ENCODE assay signal across 8 cellular contexts in the genomic region with DNA sequence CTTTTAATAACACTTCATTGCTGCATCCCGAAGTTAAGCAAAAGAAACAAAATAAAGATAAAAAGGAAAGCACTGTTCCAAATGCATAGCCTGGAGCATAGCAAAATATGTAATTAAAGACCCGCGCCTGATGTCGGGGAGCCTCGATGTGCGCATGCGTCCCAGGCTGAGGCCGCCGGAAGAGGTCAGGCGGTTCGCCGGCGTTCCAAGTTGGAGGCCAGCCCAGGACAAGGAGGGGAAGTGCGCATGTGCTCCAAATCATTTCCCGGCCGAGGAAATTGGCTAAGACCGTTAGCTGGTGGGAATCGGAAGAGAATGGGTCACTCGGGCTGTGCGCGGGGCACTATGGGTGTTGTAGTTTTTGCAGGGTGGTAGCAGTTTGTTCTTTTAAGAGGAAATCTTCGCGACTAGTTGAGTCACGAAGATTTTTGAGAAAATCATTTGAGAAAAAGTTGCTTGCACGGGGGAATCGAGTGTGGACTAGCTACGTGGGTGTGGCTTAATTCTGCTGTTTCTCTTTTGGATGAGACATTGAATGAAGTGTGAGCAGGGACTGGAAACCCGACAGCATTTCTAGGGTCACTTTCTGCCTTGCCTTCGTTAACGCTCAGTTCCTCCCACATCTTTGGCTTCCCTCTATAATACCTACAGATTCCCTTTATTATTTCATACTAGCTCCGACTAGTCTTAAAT. TPM values are rescaled to one million over a fixed set of nuclear protein-coding genes. Genes with fewer than 3 reads are reported as not detected.
DNase-seq lines count a peak whose midpoint lies in the region; ATAC-seq, FAIRE-seq and TF ChIP-seq lines count a peak whose summit lies in the region.

No MANE protein-coding gene starts in this region.

- CTCF ChIA-PET in activated CD8-positive, alpha-beta T cell treated with anti-CD3 and anti-CD28 coated beads for 36 hours (lab: Charles Lee), result interaction anchor here (2.0 kb wide), 1 partner anchor 32 kb away, joined by 4 read pairs; no protein-coding TSS in a partner anchor
- CTCF ChIA-PET in HepG2 (lab: Yijun Ruan, JAX; ENCODE audit: low intra/inter-chr PET ratio, low total read pairs), result no interaction called here

- H3K4me3 Mint-ChIP-seq in activated CD8-positive, alpha-beta T cell treated with anti-CD3 and anti-CD28 coated beads for 36 hours, result peak overlapping the region; percentile 81

- H3K27ac ChIP-seq in duodenal mucosa (ENCODE audit: low read depth, low read length) (no peak overlapping the region), HepG2 (ENCODE audit: extremely low read length, insufficient read depth, low read length) (no peak overlapping the region)

- peak overlapping the region; percentile 54 for H2AFZ ChIP-seq in HepG2 (ENCODE audit: low read length)

- no peak for TF ChIP-seq POLR2A in HepG2 (IDR thresholded peaks at IDR 0.05; ENCODE audit: insufficient read depth in 1 of 2, low read depth in 2 of 2, low read length in 2 of 2)

- H3K79me2 ChIP-seq in HepG2 (ENCODE audit: insufficient read depth, low read length), result no peaks in the 10 kb centered on the region

- ATAC-seq in HG02938 (IDR thresholded peaks at IDR 0.05; ENCODE audit: unreplicated experiment), result peak; percentile 75
- peak; percentile 98 for ATAC-seq in activated CD8-positive, alpha-beta T cell treated with anti-CD3 and anti-CD28 coated beads for 36 hours
- peak; percentile 86 for ATAC-seq in HepG2
- ATAC-seq in GM21723 (IDR thresholded peaks at IDR 0.05; ENCODE audit: unreplicated experiment), result no peak

- in situ Hi-C loops in HepG2 (cut with HindIII; ENCODE audit: extremely low pct_ligation_motif_present, low pct_unique_long_range_greater_than_20kb), result no loop called here

- no peaks in the 10 kb centered on the region for H4K20me1 ChIP-seq in HepG2 (ENCODE audit: insufficient read depth, low read length)

- H3K27me3 ChIP-seq in duodenal mucosa (ENCODE audit: control insufficient read depth in 1 of 2, insufficient read depth in 2 of 2, low read length in 2 of 2), result no peaks in the 10 kb centered on the region
- no peaks in the 10 kb centered on the region; a peak in 1 of 5 replicates for H3K27me3 ChIP-seq in HepG2 (ENCODE audit: control insufficient read depth in 1 of 2, insufficient read depth in 2 of 2, low read length in 2 of 2)

- H3K9me3 ChIP-seq in duodenal mucosa (ENCODE audit: control insufficient read depth in 1 of 2, low read length in 2 of 2), result no peaks in the 10 kb centered on the region
- H3K9me3 ChIP-seq in HepG2 (ENCODE audit: low read length), result no peaks in the 10 kb centered on the region

- H3K4me2 ChIP-seq in HepG2 (ENCODE audit: low read depth, low read length), result peak overlapping the region; percentile 56

- DNase-seq in DMS79 treated with DMSO at 0.1 percent for 48 hours (lab: John Stamatoyannopoulos, UW) (peak; percentile 36), NCI-H774 (lab: John Stamatoyannopoulos, UW) (peak; percentile 85), HepG2 (ENCODE audit: low spot score) (peak; percentile 56)
- DNase-seq in activated CD8-positive, alpha-beta T cell treated with anti-CD3 and anti-CD28 coated beads for 36 hours, result peak; percentile 84
- peak; percentile 39 for DNase-seq in stimulated activated CD4-positive, alpha-beta T cell treated with anti-CD3 and anti-CD28 coated beads, Interleukin-2, amount 100 ng/mL, for 4 hours (ENCODE audit: low read depth)

- FAIRE-seq in HepG2 (lab: Jason Lieb, UNC), result no peak

- peaks cover 5 to 10% of the 10 kb centered on the region in 2 donors for H3K4me1 ChIP-seq in duodenal mucosa (ENCODE audit: control insufficient read depth in 1 of 2, insufficient read depth in 2 of 2, low read length in 2 of 2)
- no peaks in the 10 kb centered on the region for H3K4me1 ChIP-seq in HepG2 (ENCODE audit: insufficient read depth, low read length)

- TF ChIP-seq RAD21 in HepG2 (CRISPR knock-in tag; IDR thresholded peaks at IDR 0.05), result no peak

- peaks cover 3% of the 10 kb centered on the region for H3K27me3 Mint-ChIP-seq in activated CD8-positive, alpha-beta T cell treated with anti-CD3 and anti-CD28 coated beads for 36 hours

- WGBS in HepG2 (ENCODE audit: low lambda C conversion rate), result 21% methylated on average over 31 of the region's 31 CpGs

- no peak for TF ChIP-seq CTCF in activated CD8-positive, alpha-beta T cell treated with anti-CD3 and anti-CD28 coated beads for 36 hours (IDR thresholded peaks at IDR 0.05)
- TF ChIP-seq CTCF in HepG2 (CRISPR knock-in tag; IDR thresholded peaks at IDR 0.05), result no peak

- intact Hi-C loops in activated CD8-positive, alpha-beta T cell treated with anti-CD3 and anti-CD28 coated beads for 36 hours (cut with micrococcal nuclease), result no loop called here
- intact Hi-C loops in HepG2 (cut with micrococcal nuclease; ENCODE audit: unreplicated experiment), result no loop called here

- peaks cover 24% of the 10 kb centered on the region for H3K4me1 Mint-ChIP-seq in activated CD8-positive, alpha-beta T cell treated with anti-CD3 and anti-CD28 coated beads for 36 hours (ENCODE audit: low read depth)

- H3K4me3 ChIP-seq in duodenal mucosa (ENCODE audit: low read depth in 1 of 2, low read length in 2 of 2), result peak overlapping the region; percentile 66 to 71
- H3K4me3 ChIP-seq in HepG2 (replicated peaks in 1 of 3; ENCODE audit: insufficient read depth in 1 of 3, low read depth in 2 of 3, low read length in 3 of 3), result peak overlapping the region in 1 of 3 experiments; percentile 44; a peak in 1 of 6 replicates

- no peaks in the 10 kb centered on the region for H3K36me3 Mint-ChIP-seq in activated CD8-positive, alpha-beta T cell treated with anti-CD3 and anti-CD28 coated beads for 36 hours (ENCODE audit: low read depth)

- TF ChIP-seq EP300 in HepG2 (IDR thresholded peaks at IDR 0.05; ENCODE audit: low read depth in 2 of 2, low read length in 2 of 2) (no peak), HepG2 (CRISPR knock-in tag; IDR thresholded peaks at IDR 0.05; ENCODE audit: borderline replicate concordance) (no peak)

- peak overlapping the region; percentile 89 for H3K27ac Mint-ChIP-seq in activated CD8-positive, alpha-beta T cell treated with anti-CD3 and anti-CD28 coated beads for 36 hours

- H3K9me3 Mint-ChIP-seq in activated CD8-positive, alpha-beta T cell treated with anti-CD3 and anti-CD28 coated beads for 36 hours, result no peaks in the 10 kb centered on the region

- POLR2A ChIA-PET in activated CD8-positive, alpha-beta T cell treated with anti-CD3 and anti-CD28 coated beads for 36 hours (lab: Charles Lee), result interaction anchor here (1.0 kb wide), 1 partner anchor 12 kb away, joined by 3 read pairs; no protein-coding TSS in a partner anchor
- POLR2A ChIA-PET in HepG2 (lab: Yijun Ruan, JAX), result no interaction called here

- BruUV-seq in HepG2 (replicated peaks; lab: Mats Ljungman, UMichigan), result no TSS peak

- H3K9ac ChIP-seq in duodenal mucosa (ENCODE audit: low read depth in 1 of 2, low read length in 2 of 2), result peak overlapping the region; percentile 14
- no peak overlapping the region for H3K9ac ChIP-seq in HepG2 (ENCODE audit: insufficient read depth, low read depth, low read length)

- H3K36me3 ChIP-seq in duodenal mucosa (ENCODE audit: control insufficient read depth in 1 of 2, insufficient read depth in 2 of 2, low read length in 2 of 2) (no peaks in the 10 kb centered on the region), HepG2 (replicated peaks in 1 of 2; ENCODE audit: control insufficient read depth in 1 of 2, insufficient read depth in 2 of 2, low read length in 2 of 2) (no peaks in the 10 kb centered on the region)

TF ChIP-seq in HepG2, 621 proteins besides CTCF, POLR2A, EP300 and RAD21 (continues in another document):
- TF ChIP-seq ZNF143 (CRISPR knock-in tag; IDR thresholded peaks at IDR 0.05) (peak; percentile 85), FOXC1 (CRISPR knock-in tag; IDR thresholded peaks at IDR 0.05; ENCODE audit: borderline replicate concordance) (no peak)

RNA-seq across cellular contexts. Expression of a gene that starts 31.0 kb away (rescaled TPM):
- total RNA-seq in activated CD8-positive, alpha-beta T cell treated with anti-CD3 and anti-CD28 coated beads for 36 hours, result not detected
- not detected in 2 replicates for total RNA-seq in HepG2 (2016; rRNA removed; fragmentation: Illumina TruSeq; extraction: Trizol)
- not detected in 2 replicates for total RNA-seq in HepG2 (2016; cell fraction: cytosol; rRNA removed; fragmentation: Illumina TruSeq; extraction: Trizol; ENCODE audit: low read depth)
- total RNA-seq in HepG2 (2016; cell fraction: insoluble cytoplasmic fraction; rRNA removed; fragmentation: Illumina TruSeq; extraction: Trizol), result not detected in 2 replicates
- not detected in 2 replicates for total RNA-seq in HepG2 (2016; cell fraction: membrane; rRNA removed; fragmentation: Illumina TruSeq; extraction: Trizol)
- total RNA-seq in HepG2 (2016; cell fraction: nucleus; rRNA removed; fragmentation: Illumina TruSeq; extraction: Trizol), result not detected in 2 replicates
- not detected in 2 replicates for polyA plus RNA-seq in HepG2 (2011; rRNA removed)
- not detected in 2 replicates for polyA plus RNA-seq in HepG2 (2011; cell fraction: cytosol; rRNA removed)
- polyA plus RNA-seq in HepG2 (2011; cell fraction: nucleus; rRNA removed), result not detected in 2 replicates
- not detected in 2 replicates for polyA plus RNA-seq in HepG2 (2012)
- polyA plus RNA-seq in HepG2 (2016; cell fraction: cytosol; fragmentation: Illumina TruSeq; extraction: Trizol; ENCODE audit: low read depth), result not detected in 2 replicates
- not detected in 2 replicates for polyA plus RNA-seq in HepG2 (2016; cell fraction: insoluble cytoplasmic fraction; fragmentation: Illumina TruSeq; extraction: Trizol; ENCODE audit: low read depth)
- not detected in 2 replicates for polyA plus RNA-seq in HepG2 (2016; cell fraction: membrane; fragmentation: Illumina TruSeq; extraction: Trizol; ENCODE audit: low read depth)
- not detected in 2 replicates for polyA plus RNA-seq in HepG2 (2016; cell fraction: nucleus; fragmentation: Illumina TruSeq; extraction: Trizol; ENCODE audit: insufficient read depth, low read depth)
- polyA minus RNA-seq in HepG2 (2011; rRNA and poly(A)+ RNA removed; ENCODE audit: low replicate concordance), result not detected in 2 replicates
- not detected in 2 replicates for polyA minus RNA-seq in HepG2 (2011; cell fraction: cytosol; rRNA and poly(A)+ RNA removed)
- polyA minus RNA-seq in HepG2 (2011; cell fraction: nucleus; rRNA and poly(A)+ RNA removed), result not detected in 2 replicates
